1 cellular context compared by ENCODE assay signal in genomic region chr4:101400096-101400495, GRCh38.
TF ChIP-seq lines count a peak whose summit lies in the region.

No MANE protein-coding gene starts in this region.

TF ChIP-seq in H1, 55 proteins besides CTCF, POLR2A, EP300 and RAD21:
- TF ChIP-seq USF2 (IDR thresholded peaks at IDR 0.05; ENCODE audit: low read length) (no peak), TAF7 (optimal IDR thresholded peaks at IDR 0.05; ENCODE audit: borderline replicate concordance, low read depth, low read length) (no peak), KDM5A (IDR thresholded peaks at IDR 0.05; ENCODE audit: low read length) (no peak)
